10 cellular contexts compared by ENCODE assay signal in genomic region chr10:77872151-77872946, GRCh38. TPM values are rescaled to one million over a fixed set of nuclear protein-coding genes. Genes with fewer than 3 reads are reported as not detected.
DNase-seq lines count a peak whose midpoint lies in the region; ATAC-seq and TF ChIP-seq lines count a peak whose summit lies in the region.
"Had no signal": no experiment of that assay in that cellular context is flagged by ENCODE, and none has a peak within 500 bp of the region (broad histone marks: within the 10 kb centered on the region; RNA-seq: fewer than 3 reads in every experiment).

No MANE protein-coding gene starts in this region.

- peak overlapping the region; percentile 23 for H3K27ac Mint-ChIP-seq in osteocyte (ENCODE audit: unreplicated experiment)
- H3K27ac Mint-ChIP-seq: naive thymus-derived CD4-positive, alpha-beta T cell had no signal

- no peak for TF ChIP-seq CTCF in heart left ventricle (IDR thresholded peaks at IDR 0.05)
- TF ChIP-seq CTCF in fibroblast of the aortic adventitia (IDR thresholded peaks at IDR 0.05; ENCODE audit: insufficient read depth, low read length): no peak
- no peak for TF ChIP-seq CTCF in osteocyte (IDR thresholded peaks at IDR 0.05)

- H3K27ac ChIP-seq in heart left ventricle: peak overlapping the region in 1 of 12 donors; percentile 84

- no peaks in the 10 kb centered on the region for H3K27me3 ChIP-seq in heart left ventricle

- H3K36me3 ChIP-seq in heart left ventricle: peaks cover 0 to 9% (median 0%) of the 10 kb centered on the region in 9 donors

- no peak for TF ChIP-seq POLR2A in heart left ventricle (IDR thresholded peaks at IDR 0.05)

- intact Hi-C loops in heart left ventricle (cut with DNase I): no loop called here
- intact Hi-C loops in cardiac septum (cut with DNase I): no loop called here

- peaks cover 0 to 24% (median 13%) of the 10 kb centered on the region in 12 donors for H3K4me1 ChIP-seq in heart left ventricle

- peaks cover 44% of the 10 kb centered on the region for H3K4me1 Mint-ChIP-seq in osteocyte (ENCODE audit: unreplicated experiment)

- no peaks in the 10 kb centered on the region for H3K9me3 Mint-ChIP-seq in osteocyte (ENCODE audit: unreplicated experiment)

- H3K4me3 ChIP-seq in heart left ventricle (no peak overlapping the region), fibroblast of the aortic adventitia (ENCODE audit: low read depth, low read length) (no peak overlapping the region)

- no peaks in the 10 kb centered on the region for H3K9me3 ChIP-seq in heart left ventricle

- no peaks in the 10 kb centered on the region for H3K27me3 Mint-ChIP-seq in osteocyte (ENCODE audit: unreplicated experiment)

- no peak for DNase-seq in heart left ventricle
- no peak for DNase-seq in cardiac septum (ENCODE audit: low spot score)
- peak; percentile 38 for DNase-seq in fibroblast of the aortic adventitia (ENCODE audit: low read depth)
- no peak for DNase-seq in osteocyte (ENCODE audit: extremely low spot score, unreplicated experiment)
- DNase-seq in activated CD4-positive, alpha-beta T cell treated with anti-CD3 and anti-CD28 coated beads, Interleukin-2, amount 50 U/mL, for 4 hours: no peak
- DNase-seq in left lobe of liver (ENCODE audit: low spot score): no peak
- DNase-seq: activated naive CD4-positive, alpha-beta T cell; naive thymus-derived CD4-positive, alpha-beta T cell had no signal

- WGBS in heart left ventricle, 4 donors: 78 to 81% (median 80%) methylated on average over 18 of the region's 18 CpGs

- no peak overlapping the region for H3K4me3 Mint-ChIP-seq in osteocyte (ENCODE audit: unreplicated experiment)

- no peaks in the 10 kb centered on the region for H3K36me3 Mint-ChIP-seq in osteocyte (ENCODE audit: unreplicated experiment)
- H3K36me3 Mint-ChIP-seq: naive thymus-derived CD4-positive, alpha-beta T cell had no signal

- ATAC-seq in heart left ventricle: peak in 3 of 4 donors; percentile 20 to 57 (median 51)
- no peak for ATAC-seq in HG03095 (IDR thresholded peaks at IDR 0.05; ENCODE audit: unreplicated experiment)
- no peak for ATAC-seq in left lobe of liver
- no peak for ATAC-seq in GM21825 (IDR thresholded peaks at IDR 0.05; ENCODE audit: unreplicated experiment)
- ATAC-seq: naive thymus-derived CD4-positive, alpha-beta T cell had no signal

RNA-seq across cellular contexts. Expression of gene DLG5, which starts 54.2 kb away (rescaled TPM):
- total RNA-seq in heart left ventricle (10 to 100 TPM in 6 of 9 donors, 1 to 10 TPM in 3; 7.6 to 27.1 (median 13.6) TPM), cardiac septum (19.5 TPM), fibroblast of the aortic adventitia (ENCODE audit: low replicate concordance) (32.4 and 42.7 TPM in 2 replicates), osteocyte (69.8 and 72.4 TPM in 2 replicates), left lobe of liver (9.3 TPM)
- 10 to 100 TPM in 1 of 2 donors, 1 to 10 TPM in 1; 5.2 to 12.8 TPM for polyA plus RNA-seq in heart left ventricle
- polyA plus RNA-seq: naive thymus-derived CD4-positive, alpha-beta T cell had no signal

Comparison
In these comparisons a context has a peak if more than half of its experiments do, and no peak if none do; other contexts are left out.
1. ATAC-seq: peak in heart left ventricle (3 of 4); none in HG03095 (single experiment), left lobe of liver (single experiment) and GM21825 (single experiment).